Comparison of ENCODE assay signal across 1 cellular context in genomic region chr6:68559052-68559451, GRCh38.
TF ChIP-seq lines count a peak whose summit lies in the region.

No MANE protein-coding gene starts in this region.

TF ChIP-seq in GM23338, 12 proteins besides CTCF, POLR2A, EP300 and RAD21 (continued from another document):
- TF ChIP-seq EZH2 (IDR thresholded peaks at IDR 0.05; ENCODE audit: low read depth, unreplicated experiment): no peak
- TF ChIP-seq ZNF114 (CRISPR knock-in tag; IDR thresholded peaks at IDR 0.05): no peak
